ENCODE assay signal across 9 cellular contexts in genomic region chr19:35931874-35932202, GRCh38. TPM values are rescaled to one million over a fixed set of nuclear protein-coding genes. Genes with fewer than 3 reads are reported as not detected.
A peak's percentile ranks its signal among the peaks of the same experiment; 100 is the strongest.
DNase-seq lines count a peak whose midpoint lies in the region; ATAC-seq, FAIRE-seq and TF ChIP-seq lines count a peak whose summit lies in the region.
"Had no signal": no experiment of that assay in that cellular context is flagged by ENCODE, and none has a peak within 500 bp of the region (broad histone marks: within the 10 kb centered on the region; RNA-seq: fewer than 3 reads in every experiment).

No MANE protein-coding gene starts in this region.

- H3K27me3 Mint-ChIP-seq in activated CD8-positive, alpha-beta memory T cell treated with anti-CD3 and anti-CD28 coated beads, Interleukin-2, amount 10 ng/mL, durations not matched to agents 7 days and 5 days = no peaks in the 10 kb centered on the region

- H3K9me2 ChIP-seq in MM.1S (replicated peaks; ENCODE audit: insufficient read depth, low read length) = no peaks in the 10 kb centered on the region

- CTCF ChIA-PET in activated CD8-positive, alpha-beta memory T cell treated with anti-CD3 and anti-CD28 coated beads, Interleukin-2, amount 10 ng/mL, durations not matched to agents 7 days and 5 days (lab: Charles Lee) = interaction anchor here (0.6 to 7.1 kb wide), 18 partner anchors 10 to 240 kb away, joined by 3 to 88 read pairs (median 4); partner anchors contain the start of genes LIN37, NFKBID and THAP8

- TF ChIP-seq CTCF in MM.1S (IDR thresholded peaks at IDR 0.05; ENCODE audit: low read length) (no peak), D721Med (IDR thresholded peaks at IDR 0.05; ENCODE audit: insufficient read depth, missing control alignments) (no peak)

- H3K27me3 ChIP-seq in MM.1S (replicated peaks; ENCODE audit: insufficient read depth, low read length) (peaks cover 16% of the 10 kb centered on the region), ectodermal cell (ENCODE audit: control insufficient read depth, insufficient read depth, low read length, poor library complexity, severe bottlenecking) (no peaks in the 10 kb centered on the region), skeletal muscle satellite cell (ENCODE audit: control insufficient read depth, insufficient read depth, low read length) (no peaks in the 10 kb centered on the region)

- H3K36me3 ChIP-seq in MM.1S (replicated peaks; ENCODE audit: insufficient read depth, low read length) (no peaks in the 10 kb centered on the region), ectodermal cell (ENCODE audit: control insufficient read depth, insufficient read depth, low read length) (no peaks in the 10 kb centered on the region), skeletal muscle satellite cell (ENCODE audit: insufficient read depth, low read length) (no peaks in the 10 kb centered on the region)

- no peak for DNase-seq in activated CD8-positive, alpha-beta memory T cell treated with anti-CD3 and anti-CD28 coated beads, Interleukin-2, amount 10 ng/mL, durations not matched to agents 7 days and 5 days
- DNase-seq in activated CD8-positive, alpha-beta memory T cell treated with anti-CD3 and anti-CD28 coated beads for 24 hours = no peak
- no peak for DNase-seq in MM.1S
- no peak for DNase-seq in D721Med (ENCODE audit: insufficient read length, low spot score)
- DNase-seq in HTR-8/SVneo (ENCODE audit: insufficient read length, low spot score) = no peak

- peaks cover 3% of the 10 kb centered on the region; the same call in 1 of the 2 replicates for H3F3A ChIP-seq in MM.1S (ENCODE audit: insufficient read depth, low read length)

- H3K79me2 ChIP-seq in MM.1S (ENCODE audit: low read length) = no peaks in the 10 kb centered on the region

- no peak overlapping the region for H3K27ac ChIP-seq in MM.1S (ENCODE audit: low read length)
- no peak overlapping the region for H3K27ac ChIP-seq in ectodermal cell (ENCODE audit: insufficient read depth, low read depth, low read length, poor library complexity, severe bottlenecking)

- H3K9ac ChIP-seq in MM.1S (ENCODE audit: low read length) (no peak overlapping the region), skeletal muscle satellite cell (ENCODE audit: low read depth, low read length) (no peak overlapping the region)

- peak; percentile 4 for ATAC-seq in activated CD8-positive, alpha-beta memory T cell treated with anti-CD3 and anti-CD28 coated beads, Interleukin-2, amount 10 ng/mL, durations not matched to agents 7 days and 5 days
- ATAC-seq in GM19351 (IDR thresholded peaks at IDR 0.05; ENCODE audit: unreplicated experiment) = no peak

- no peaks in the 10 kb centered on the region for H3K36me3 Mint-ChIP-seq in activated CD8-positive, alpha-beta memory T cell treated with anti-CD3 and anti-CD28 coated beads, Interleukin-2, amount 10 ng/mL, durations not matched to agents 7 days and 5 days

- peak overlapping the region; percentile 91 for H3K27ac Mint-ChIP-seq in activated CD8-positive, alpha-beta memory T cell treated with anti-CD3 and anti-CD28 coated beads, Interleukin-2, amount 10 ng/mL, durations not matched to agents 7 days and 5 days

- no peaks in the 10 kb centered on the region for H3K9me3 Mint-ChIP-seq in activated CD8-positive, alpha-beta memory T cell treated with anti-CD3 and anti-CD28 coated beads, Interleukin-2, amount 10 ng/mL, durations not matched to agents 7 days and 5 days (ENCODE audit: low read depth)

- H3K9me3 ChIP-seq in MM.1S (replicated peaks; ENCODE audit: insufficient read depth, low read length) (no peaks in the 10 kb centered on the region), ectodermal cell (ENCODE audit: control insufficient read depth, low read length) (no peaks in the 10 kb centered on the region), skeletal muscle satellite cell (replicated peaks; ENCODE audit: low read length) (no peaks in the 10 kb centered on the region)

- peak overlapping the region; percentile 57 for H3K4me2 ChIP-seq in MM.1S (ENCODE audit: low read depth, low read length)
- peak overlapping the region; percentile 5 for H3K4me2 ChIP-seq in skeletal muscle satellite cell (ENCODE audit: low read length)

- no peaks in the 10 kb centered on the region for H4K20me1 ChIP-seq in MM.1S (ENCODE audit: insufficient read depth, low read length)

- no peak for FAIRE-seq in D721Med (lab: Jason Lieb, UNC)
- no peak for FAIRE-seq in HTR-8/SVneo (lab: Jason Lieb, UNC)

- H2AFZ ChIP-seq in MM.1S (ENCODE audit: low read length) = peak overlapping the region; percentile 69

- 8% methylated on average over 9 of the region's 9 CpGs for WGBS in ectodermal cell, 2 experiments

- H3K4me1 Mint-ChIP-seq in activated CD8-positive, alpha-beta memory T cell treated with anti-CD3 and anti-CD28 coated beads, Interleukin-2, amount 10 ng/mL, durations not matched to agents 7 days and 5 days = peaks cover 29% of the 10 kb centered on the region

- H3K4me3 ChIP-seq in MM.1S (ENCODE audit: low read length) (peak overlapping the region; percentile 35), ectodermal cell (ENCODE audit: insufficient read depth, low read depth, low read length) (peak overlapping the region; percentile 1), skeletal muscle satellite cell (ENCODE audit: low read length) (no peak overlapping the region)

- peak overlapping the region; percentile 25 for H3K4me3 Mint-ChIP-seq in activated CD8-positive, alpha-beta memory T cell treated with anti-CD3 and anti-CD28 coated beads, Interleukin-2, amount 10 ng/mL, durations not matched to agents 7 days and 5 days

- peaks cover 16% of the 10 kb centered on the region; the same call in 1 of the 2 replicates for H3K4me1 ChIP-seq in MM.1S (ENCODE audit: low read length)
- peaks cover 6% of the 10 kb centered on the region for H3K4me1 ChIP-seq in ectodermal cell (ENCODE audit: control insufficient read depth, insufficient read depth, low read length)
- peaks cover 14% of the 10 kb centered on the region for H3K4me1 ChIP-seq in skeletal muscle satellite cell (ENCODE audit: control insufficient read depth, insufficient read depth, low read length)

RNA-seq across cellular contexts. Expression of gene LRFN3, which starts 4.3 kb away (rescaled TPM):
- 10 to 100 TPM; 11.9 TPM for total RNA-seq in activated CD8-positive, alpha-beta memory T cell treated with anti-CD3 and anti-CD28 coated beads, Interleukin-2, amount 10 ng/mL, durations not matched to agents 7 days and 5 days
- 28.0 TPM for polyA plus RNA-seq in ectodermal cell (2013, experiment 1 of 4)
- polyA plus RNA-seq in ectodermal cell (2013, experiment 2 of 4) = 33.3 TPM
- 34.4 TPM for polyA plus RNA-seq in ectodermal cell (2013, experiment 3 of 4)
- 32.7 TPM for polyA plus RNA-seq in ectodermal cell (2013, experiment 4 of 4)
- 2.5 and 4.4 TPM in 2 replicates for total RNA-seq in skeletal muscle satellite cell (2012; rRNA removed)

RNA-seq across cellular contexts. Expression of gene TYROBP, which starts 23.7 kb away (rescaled TPM):
- under 1 TPM in 1 of 2 experiments, not detected in 1; 0.96 TPM for total RNA-seq in activated CD8-positive, alpha-beta memory T cell treated with anti-CD3 and anti-CD28 coated beads, Interleukin-2, amount 10 ng/mL, durations not matched to agents 7 days and 5 days
- polyA plus RNA-seq in ectodermal cell (2013, experiment 1 of 4) = not detected
- not detected for polyA plus RNA-seq in ectodermal cell (2013, experiment 2 of 4)
- polyA plus RNA-seq in ectodermal cell (2013, experiment 3 of 4) = not detected
- not detected for polyA plus RNA-seq in ectodermal cell (2013, experiment 4 of 4)
- not detected in 2 replicates for total RNA-seq in skeletal muscle satellite cell (2012; rRNA removed)
- total RNA-seq: LHCN-M2 had no signal

RNA-seq across cellular contexts. Expression of gene HCST, which starts 29.5 kb away (rescaled TPM):
- total RNA-seq in activated CD8-positive, alpha-beta memory T cell treated with anti-CD3 and anti-CD28 coated beads, Interleukin-2, amount 10 ng/mL, durations not matched to agents 7 days and 5 days = 100 to 1,000 TPM; 184 to 195 TPM
- polyA plus RNA-seq in ectodermal cell (2013, experiment 1 of 4) = not detected
- polyA plus RNA-seq in ectodermal cell (2013, experiment 2 of 4) = not detected
- not detected for polyA plus RNA-seq in ectodermal cell (2013, experiment 3 of 4)
- polyA plus RNA-seq in ectodermal cell (2013, experiment 4 of 4) = not detected
- total RNA-seq in skeletal muscle satellite cell (2012; rRNA removed) = 1.7 and 2.0 TPM in 2 replicates
- total RNA-seq: LHCN-M2 had no signal

RNA-seq across cellular contexts. Expression of gene NFKBID, which starts 31.5 kb away (rescaled TPM):
- 10 to 100 TPM; 52.7 to 52.9 TPM for total RNA-seq in activated CD8-positive, alpha-beta memory T cell treated with anti-CD3 and anti-CD28 coated beads, Interleukin-2, amount 10 ng/mL, durations not matched to agents 7 days and 5 days
- polyA plus RNA-seq in ectodermal cell (2013, experiment 1 of 4) = 6.9 TPM
- 8.1 TPM for polyA plus RNA-seq in ectodermal cell (2013, experiment 2 of 4)
- polyA plus RNA-seq in ectodermal cell (2013, experiment 3 of 4) = 5.7 TPM
- polyA plus RNA-seq in ectodermal cell (2013, experiment 4 of 4) = 10.5 TPM
- total RNA-seq in skeletal muscle satellite cell (2012; rRNA removed) = 3.5 and 6.3 TPM in 2 replicates
